ENCODE assay signal across 16 cellular contexts in genomic region chr6:13827038-13827437, GRCh38. TPM values are rescaled to one million over a fixed set of nuclear protein-coding genes. Genes with fewer than 3 reads are reported as not detected.
DNase-seq lines count a peak whose midpoint lies in the region; ATAC-seq, FAIRE-seq and TF ChIP-seq lines count a peak whose summit lies in the region.
"Had no signal": no experiment of that assay in that cellular context is flagged by ENCODE, and none has a peak within 500 bp of the region (broad histone marks: within the 10 kb centered on the region; RNA-seq: fewer than 3 reads in every experiment).

No MANE protein-coding gene starts in this region.

- H3K36me3 ChIP-seq in GM12878 (ENCODE audit: control insufficient read depth in 2 of 2, insufficient read depth in 2 of 2, low read length in 1 of 2), result no peaks in the 10 kb centered on the region
- H3K36me3 ChIP-seq in parathyroid adenoma (ENCODE audit: control insufficient read depth, insufficient read depth, low read length), result no peaks in the 10 kb centered on the region
- H3K36me3 ChIP-seq: BLaER1 treated with 17β-estradiol and CSF1 and Interleukin-3, amounts not matched to agents 10 nM and 100 nM had no signal

- BruUV-seq in GM12878 (replicated peaks; lab: Mats Ljungman, UMichigan), result no TSS peak

- no peak for TF ChIP-seq EP300 in GM12878 (IDR thresholded peaks at IDR 0.05; ENCODE audit: borderline replicate concordance in 1 of 2, control insufficient read depth in 1 of 2, low read depth in 2 of 2, low read length in 2 of 2)

- no peak for FAIRE-seq in GM12891 (lab: Jason Lieb, UNC)
- FAIRE-seq in GM12878 (lab: Jason Lieb, UNC), result no peak
- FAIRE-seq: D721Med, G401.6 had no signal

- H3K27me3 ChIP-seq in GM12878 (replicated peaks in 1 of 2; ENCODE audit: control insufficient read depth in 2 of 2, insufficient read depth in 2 of 2, low read length in 1 of 2) (no peaks in the 10 kb centered on the region), parathyroid adenoma (ENCODE audit: control insufficient read depth, insufficient read depth, low read length) (no peaks in the 10 kb centered on the region), dorsolateral prefrontal cortex (no peaks in the 10 kb centered on the region)
- H3K27me3 ChIP-seq: BLaER1 treated with 17β-estradiol and CSF1 and Interleukin-3, amounts not matched to agents 10 nM and 100 nM had no signal

- ATAC-seq in GM12878, result no peak
- ATAC-seq: HCT116 had no signal

- RAD21 ChIA-PET in GM12878 (lab: Charles Lee; ENCODE audit: unreplicated experiment), result no interaction called here

- H3K9me3 ChIP-seq in GM12878 (replicated peaks; ENCODE audit: control insufficient read depth, insufficient read depth, low read length), result peaks cover 4% of the 10 kb centered on the region; the same call in 2 of the 3 replicates
- no peaks in the 10 kb centered on the region for H3K9me3 ChIP-seq in parathyroid adenoma (ENCODE audit: control insufficient read depth, low read length)

- no peaks in the 10 kb centered on the region for H3K79me2 ChIP-seq in GM12878 (ENCODE audit: control insufficient read depth, insufficient read depth, low read length)
- no peaks in the 10 kb centered on the region for H3K79me2 ChIP-seq in parathyroid adenoma

- no peaks in the 10 kb centered on the region for H3K4me1 ChIP-seq in GM12878 (ENCODE audit: control insufficient read depth, insufficient read depth, low read length)
- no peaks in the 10 kb centered on the region for H3K4me1 ChIP-seq in parathyroid adenoma

- 67% methylated on average over 1 of the region's 1 CpG for WGBS in GM12878 (ENCODE audit: insufficient coverage, insufficient replicate concordance, low lambda C conversion rate, missing lambda C conversion rate)

- H3K9ac ChIP-seq in GM12878 (ENCODE audit: control insufficient read depth, insufficient read depth, low read length) (no peak overlapping the region), parathyroid adenoma (no peak overlapping the region)
- H3K9ac ChIP-seq: BLaER1 treated with 17β-estradiol and CSF1 and Interleukin-3, amounts not matched to agents 10 nM and 100 nM had no signal

- TF ChIP-seq CTCF in GM12878 (IDR thresholded peaks at IDR 0.05 in 2 of 3, conservative IDR thresholded peaks at IDR 0.05 in 1 of 3; ENCODE audit: control insufficient read depth in 2 of 3, extremely low read depth in 1 of 3, insufficient read depth in 1 of 3, low read depth in 3 of 3, low read length in 3 of 3) (no peak), parathyroid adenoma (IDR thresholded peaks at IDR 0.05) (no peak), dorsolateral prefrontal cortex (IDR thresholded peaks at IDR 0.05 in 54 of 56, conservative IDR thresholded peaks at IDR 0.05 in 2 of 56; ENCODE audit: low read depth in 1 of 56, partially characterized antibody in 56 of 56) (no peak)

- CTCF ChIA-PET in GM12878 (lab: Yijun Ruan, JAX), result interaction anchor here (1.3 kb wide), 2 partner anchors 10 to 240 kb away, joined by 3 to 5 read pairs; no protein-coding TSS in a partner anchor

- no peak for TF ChIP-seq RAD21 in GM12878 (IDR thresholded peaks at IDR 0.05; ENCODE audit: insufficient read depth, low read depth, low read length)

- H3K4me2 ChIP-seq in GM12878 (ENCODE audit: control insufficient read depth, insufficient read depth), result no peak overlapping the region
- no peak overlapping the region for H3K4me2 ChIP-seq in parathyroid adenoma (ENCODE audit: low read length)

- H3K27ac ChIP-seq in GM12878 (ENCODE audit: control insufficient read depth, insufficient read depth) (no peak overlapping the region), parathyroid adenoma (no peak overlapping the region), dorsolateral prefrontal cortex (no peak overlapping the region)
- H3K27ac ChIP-seq: BLaER1 treated with 17β-estradiol and CSF1 and Interleukin-3, amounts not matched to agents 10 nM and 100 nM had no signal

- intact Hi-C loops in GM12878 (cut with micrococcal nuclease; ENCODE audit: unreplicated experiment) (no loop called here), dorsolateral prefrontal cortex (cut with DNase I) (no loop called here)

- SMC1A ChIA-PET in GM12878 (lab: Charles Lee; ENCODE audit: uncharacterized antibody, unreplicated experiment), result interaction anchor here (0.9 to 1.4 kb wide), 3 partner anchors 9 to 15 kb away, joined by 3 to 5 read pairs (median 4); partner anchors contain the start of gene MCUR1

- H2AFZ ChIP-seq in GM12878 (ENCODE audit: control insufficient read depth, low read depth, low read length) (no peak overlapping the region), parathyroid adenoma (peak overlapping the region; percentile 31)

- no peaks in the 10 kb centered on the region for H4K20me1 ChIP-seq in GM12878 (ENCODE audit: control insufficient read depth, insufficient read depth)
- H4K20me1 ChIP-seq: BLaER1 treated with 17β-estradiol and CSF1 and Interleukin-3, amounts not matched to agents 10 nM and 100 nM had no signal

- in situ Hi-C loops in GM12878 (cut with MboI), result no loop called here

- H3K4me3 ChIP-seq in GM12878, result no peak overlapping the region
- no peak overlapping the region for H3K4me3 ChIP-seq in parathyroid adenoma (ENCODE audit: low read depth, low read length)
- no peak overlapping the region for H3K4me3 ChIP-seq in dorsolateral prefrontal cortex
- H3K4me3 ChIP-seq: BLaER1 treated with 17β-estradiol and CSF1 and Interleukin-3, amounts not matched to agents 10 nM and 100 nM had no signal

- DNase-seq in CD1c-positive myeloid dendritic cell (ENCODE audit: extremely low spot score) (peak; percentile 34), GM12891 (ENCODE audit: insufficient read length, low spot score) (no peak), GM12878 (ENCODE audit: low read depth, low spot score) (no peak), NCI-H510A (lab: John Stamatoyannopoulos, UW) (no peak), dorsolateral prefrontal cortex (no peak)
- DNase-seq: CD4-positive, CD25-positive, alpha-beta regulatory T cell; CD8-positive, alpha-beta memory T cell; COR-L47; GOT3; H7; HFFc6 had no signal

- POLR2A ChIA-PET in GM12878 (lab: Charles Lee), result no interaction called here

- TF ChIP-seq POLR2A in GM12891 (IDR thresholded peaks at IDR 0.05; ENCODE audit: low read depth, low read length) (no peak), GM12878 (IDR thresholded peaks at IDR 0.05; ENCODE audit: low read depth, low read length) (no peak)

TF ChIP-seq in GM12891, 5 proteins besides CTCF, POLR2A, EP300 and RAD21:
- TF ChIP-seq POU2F2 (IDR thresholded peaks at IDR 0.05; ENCODE audit: low read depth, low read length) (no peak), SPI1 (IDR thresholded peaks at IDR 0.05; ENCODE audit: low read depth, low read length) (peak; percentile 46; the same call in 1 of the 2 replicates)

TF ChIP-seq in GM12878, 131 proteins besides CTCF, POLR2A, EP300 and RAD21:
- TF ChIP-seq EED (IDR thresholded peaks at IDR 0.05; ENCODE audit: low read depth) (0 out of 2 replicates have a peak, but pooled peaks have one; percentile 22), SMARCA5 (IDR thresholded peaks at IDR 0.05) (no peak), KLF5 (IDR thresholded peaks at IDR 0.05; ENCODE audit: partially characterized antibody) (no peak)

RNA-seq across cellular contexts. Expression of gene MCUR1, which starts 12.7 kb away (rescaled TPM):
- polyA plus RNA-seq in GM12891 (2012; ENCODE audit: low read depth, missing spikeins), result 8.5 TPM
- 8.3 and 8.8 TPM in 2 replicates for total RNA-seq in GM12878 (2013; cell fraction: nucleolus; rRNA removed)
- 16.8 and 18.1 TPM in 2 replicates for total RNA-seq in GM12878 (2014; rRNA removed)
- total RNA-seq in GM12878 (2014; rRNA removed; fragmentation: Illumina TruSeq; extraction: Trizol), result 24.2 and 26.7 TPM in 2 replicates
- total RNA-seq in GM12878 (2021), result 31.7 and 34.9 TPM in 2 replicates
- polyA plus RNA-seq in GM12878 (2011; ENCODE audit: low read depth), result 4.1 TPM
- polyA plus RNA-seq in GM12878 (2011; rRNA removed), result 12.0 and 20.5 TPM in 2 replicates
- polyA plus RNA-seq in GM12878 (2011; cell fraction: cytosol; rRNA removed), result 6.6 and 7.1 TPM in 2 replicates
- polyA plus RNA-seq in GM12878 (2011; cell fraction: nucleus; rRNA removed), result 2.9 and 4.6 TPM in 2 replicates
- 8.2 and 11.2 TPM in 2 replicates for polyA plus RNA-seq in GM12878 (2012)
- polyA plus RNA-seq in GM12878 (2014; fragmentation: Illumina TruSeq; extraction: Trizol), result 19.7 and 22.2 TPM in 2 replicates
- 1 to 10 TPM; 4.4 to 9.4 TPM for polyA plus RNA-seq in GM12878 (2014; fragmentation: Nextera tagmentation; extraction: Ambion mirVana)
- polyA plus RNA-seq in GM12878 (2014; rRNA removed), result 14.4 and 17.2 TPM in 2 replicates
- 10 to 100 TPM; 36.1 to 43.9 TPM for polyA plus RNA-seq in GM12878 (2016; fragmentation: Nextera tagmentation; extraction: Ambion mirVana)
- 6.0 and 7.6 TPM in 2 replicates for polyA minus RNA-seq in GM12878 (2011; rRNA and poly(A)+ RNA removed)
- 3.1 and 3.6 TPM in 2 replicates for polyA minus RNA-seq in GM12878 (2011; cell fraction: cytosol; rRNA and poly(A)+ RNA removed)
- 2.7 and 6.8 TPM in 2 replicates for polyA minus RNA-seq in GM12878 (2011; cell fraction: nucleus; rRNA and poly(A)+ RNA removed)
- total RNA-seq in dorsolateral prefrontal cortex, result 10 to 100 TPM; 22.6 to 50.0 (median 35.4) TPM
